ENCODE assay signal across 8 cellular contexts in the genomic region with DNA sequence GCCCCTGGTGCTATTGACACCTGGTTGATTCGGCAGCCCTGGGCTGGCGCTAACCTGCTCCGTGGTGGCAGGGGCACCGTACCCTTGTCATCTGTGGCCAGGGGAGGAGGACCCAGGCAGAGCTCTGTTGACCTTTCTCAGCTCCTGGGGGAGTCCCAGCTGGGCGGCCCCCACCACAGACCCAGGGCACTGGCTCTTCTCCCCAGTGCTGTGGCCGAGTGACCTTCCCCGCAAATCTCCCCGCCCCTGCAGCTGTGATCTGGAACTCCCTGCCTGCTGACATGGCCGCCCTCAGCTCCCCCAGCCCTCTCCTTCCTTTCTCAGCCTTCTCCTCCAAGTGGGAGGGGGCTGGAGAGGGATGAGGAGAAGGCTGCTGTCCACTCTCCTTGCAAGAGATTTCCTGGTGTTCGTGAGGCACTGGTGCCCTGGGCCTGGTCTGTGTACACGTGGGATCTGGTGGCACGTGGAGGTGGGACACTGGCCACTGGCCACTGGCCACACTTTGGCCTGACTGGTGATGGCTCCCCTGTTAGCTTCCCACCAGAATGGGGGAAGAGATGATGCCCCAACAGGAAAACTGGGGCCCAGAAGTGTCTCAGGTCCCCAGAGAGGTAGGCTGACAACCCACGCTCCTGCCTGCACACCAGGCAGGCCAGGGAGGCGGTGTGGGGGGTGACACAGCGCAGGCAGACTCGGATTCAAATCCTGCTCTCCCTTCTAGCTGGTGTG. TPM values are rescaled to one million over a fixed set of nuclear protein-coding genes. Genes with fewer than 3 reads are reported as not detected.
DNase-seq lines count a peak whose midpoint lies in the region; ATAC-seq and TF ChIP-seq lines count a peak whose summit lies in the region.

No MANE protein-coding gene starts in this region.

- H3K9me3 Mint-ChIP-seq in CD4-positive, alpha-beta T cell: no peaks in the 10 kb centered on the region
- no peaks in the 10 kb centered on the region for H3K9me3 Mint-ChIP-seq in natural killer cell treated with Interleukin-12 subunit alpha and Interleukin-12 subunit beta and Interleukin-15 and Interleukin-18, amount 100 ng/mL, for 72 hours

- peaks cover 85% of the 10 kb centered on the region for H3K4me1 Mint-ChIP-seq in CD4-positive, alpha-beta T cell (ENCODE audit: low read depth)
- H3K4me1 Mint-ChIP-seq in natural killer cell treated with Interleukin-12 subunit alpha and Interleukin-12 subunit beta and Interleukin-15 and Interleukin-18, amount 100 ng/mL, for 72 hours (ENCODE audit: low read depth in 2 of 2): peaks cover 72 to 76% of the 10 kb centered on the region in 2 donors

- H3K27me3 Mint-ChIP-seq in CD4-positive, alpha-beta T cell: no peaks in the 10 kb centered on the region
- no peaks in the 10 kb centered on the region for H3K27me3 Mint-ChIP-seq in natural killer cell treated with Interleukin-12 subunit alpha and Interleukin-12 subunit beta and Interleukin-15 and Interleukin-18, amount 100 ng/mL, for 72 hours

- no peaks in the 10 kb centered on the region for H3K27me3 ChIP-seq in CD4-positive, alpha-beta T cell (ENCODE audit: control insufficient read depth, insufficient read depth, low read length)
- H3K27me3 ChIP-seq in NT2/D1 (ENCODE audit: insufficient read depth, insufficient read length): peaks cover 5% of the 10 kb centered on the region
- no peaks in the 10 kb centered on the region for H3K27me3 ChIP-seq in colonic mucosa
- H3K27me3 ChIP-seq in aorta (ENCODE audit: control insufficient read depth in 1 of 2, insufficient read depth in 2 of 2, low read length in 1 of 2): no peaks in the 10 kb centered on the region

- H3K9me3 ChIP-seq in CD4-positive, alpha-beta T cell (ENCODE audit: control insufficient read depth, low read length): no peaks in the 10 kb centered on the region
- H3K9me3 ChIP-seq in NT2/D1 (ENCODE audit: insufficient read depth, low read length) (no peaks in the 10 kb centered on the region), colonic mucosa (no peaks in the 10 kb centered on the region), aorta (ENCODE audit: control insufficient read depth, low read length) (no peaks in the 10 kb centered on the region)

- H3K27ac ChIP-seq in CD4-positive, alpha-beta T cell (ENCODE audit: low read depth, low read length): peak overlapping the region; percentile 99
- H3K27ac ChIP-seq in colonic mucosa (peak overlapping the region; percentile 84), aorta (ENCODE audit: low read depth in 1 of 2, low read length in 2 of 2) (no peak overlapping the region)

- H3K36me3 Mint-ChIP-seq in CD4-positive, alpha-beta T cell (ENCODE audit: low read depth): peaks cover 63% of the 10 kb centered on the region
- peaks cover 5% of the 10 kb centered on the region for H3K36me3 Mint-ChIP-seq in natural killer cell treated with Interleukin-12 subunit alpha and Interleukin-12 subunit beta and Interleukin-15 and Interleukin-18, amount 100 ng/mL, for 72 hours

- H3K27ac Mint-ChIP-seq in CD4-positive, alpha-beta T cell: peak overlapping the region; percentile 100
- H3K27ac Mint-ChIP-seq in natural killer cell treated with Interleukin-12 subunit alpha and Interleukin-12 subunit beta and Interleukin-15 and Interleukin-18, amount 100 ng/mL, for 72 hours: peak overlapping the region; percentile 100

- ATAC-seq in CD4-positive, alpha-beta T cell (ENCODE audit: poor library complexity): no peak
- peak; percentile 24 to 67 for ATAC-seq in natural killer cell treated with Interleukin-12 subunit alpha and Interleukin-12 subunit beta and Interleukin-15 and Interleukin-18, amount 100 ng/mL, for 72 hours
- no peak for ATAC-seq in aorta (ENCODE audit: low FRiP score)

- TF ChIP-seq CTCF in CD4-positive, alpha-beta T cell (IDR thresholded peaks at IDR 0.05): no peak
- no peak for TF ChIP-seq CTCF in colonic mucosa (IDR thresholded peaks at IDR 0.05)

- DNase-seq in CD4-positive, alpha-beta T cell: peak in 1 of 10 experiments; percentile 32
- no peak for DNase-seq in NT2/D1 (ENCODE audit: low read depth, low spot score)
- DNase-seq in colonic mucosa: no peak
- peak; percentile 89 for DNase-seq in natural killer cell treated with Interleukin-12 subunit alpha and Interleukin-12 subunit beta and Interleukin-15 and Interleukin-18, amount 100 ng/mL, for 72 hours (ENCODE audit: low spot score)
- no peak for DNase-seq in aorta
- no peak for DNase-seq in D341Med (ENCODE audit: low spot score)
- no peak for DNase-seq in NCI-H2107 (lab: John Stamatoyannopoulos, UW)
- DNase-seq in HCEC 1CT: no peak

- H3K4me3 Mint-ChIP-seq in CD4-positive, alpha-beta T cell: peak overlapping the region; percentile 87
- H3K4me3 Mint-ChIP-seq in natural killer cell treated with Interleukin-12 subunit alpha and Interleukin-12 subunit beta and Interleukin-15 and Interleukin-18, amount 100 ng/mL, for 72 hours: peak overlapping the region; percentile 90

- 90 to 94% methylated on average over 16 of the region's 16 CpGs for WGBS in aorta, 2 donors

- H3K4me1 ChIP-seq in NT2/D1 (ENCODE audit: insufficient read depth, insufficient read length) (peaks cover 47% of the 10 kb centered on the region), colonic mucosa (peaks cover 13% of the 10 kb centered on the region), aorta (ENCODE audit: control insufficient read depth in 1 of 2, insufficient read depth in 2 of 2, low read length in 2 of 2) (no peaks in the 10 kb centered on the region)

- no peak overlapping the region for H3K4me3 ChIP-seq in NT2/D1 (ENCODE audit: insufficient read length, low read depth)
- no peak overlapping the region for H3K4me3 ChIP-seq in colonic mucosa
- no peak overlapping the region for H3K4me3 ChIP-seq in aorta (ENCODE audit: low read length in 2 of 2)

- H3K9ac ChIP-seq in NT2/D1 (ENCODE audit: insufficient read length, low read depth) (peak overlapping the region; percentile 54), colonic mucosa (ENCODE audit: low read depth in 2 of 2, low read length in 2 of 2) (peak overlapping the region; percentile 42 to 65)

- POLR2A ChIA-PET in CD4-positive, alpha-beta T cell (lab: Charles Lee): interaction anchor here (1.2 to 16.4 kb wide), 7 partner anchors 9 to 167 kb away, joined by 3 to 346 read pairs (median 57); partner anchors contain the start of genes FMNL1, HEXIM1, HEXIM2 and MAP3K14

- intact Hi-C loops in CD4-positive, alpha-beta T cell (cut with DNase I, micrococcal nuclease): loop anchor here (1.0 to 5.0 kb wide), 4 partner anchors 9 to 352 kb away; partner anchors contain the start of genes FMNL1 (in 1 of the 2), MAP3K14 (in 1 of the 2) and SPATA32 (in 1 of the 2)
- intact Hi-C loops in colonic mucosa (cut with DNase I): no loop called here
- intact Hi-C loops in aorta (cut with DNase I): loop anchor here in 1 of 2 donors (5.0 kb wide), 1 partner anchor 37 kb away; no protein-coding TSS in a partner anchor

- H3K36me3 ChIP-seq in NT2/D1 (ENCODE audit: insufficient read depth, insufficient read length, low read length): no peaks in the 10 kb centered on the region
- H3K36me3 ChIP-seq in colonic mucosa: no peaks in the 10 kb centered on the region
- no peaks in the 10 kb centered on the region for H3K36me3 ChIP-seq in aorta (ENCODE audit: control insufficient read depth in 1 of 2, insufficient read depth in 2 of 2, low read length in 1 of 2)

- CTCF ChIA-PET in CD4-positive, alpha-beta T cell (lab: Charles Lee): interaction anchor here (1.0 to 5.4 kb wide), 7 partner anchors 10 to 94 kb away, joined by 3 to 77 read pairs (median 7); partner anchors contain the start of genes ACBD4 and FMNL1

RNA-seq across cellular contexts. Expression of gene FMNL1, which starts 8.2 kb away (rescaled TPM):
- 100 to 1,000 TPM; 378 to 387 TPM for total RNA-seq in CD4-positive, alpha-beta T cell
- total RNA-seq in colonic mucosa (1 to 10 TPM; 6.8 to 8.4 TPM), aorta (10 to 100 TPM; 24.0 to 51.7 TPM)
- 100 to 1,000 TPM; 280 to 380 TPM for total RNA-seq in natural killer cell treated with Interleukin-12 subunit alpha and Interleukin-12 subunit beta and Interleukin-15 and Interleukin-18, amount 100 ng/mL, for 72 hours
- 10 to 100 TPM in 1 of 2 donors, 1 to 10 TPM in 1; 2.2 to 11.9 TPM for polyA plus RNA-seq in aorta

RNA-seq across cellular contexts. Expression of gene SPATA32, which starts 32.0 kb away (rescaled TPM):
- total RNA-seq in CD4-positive, alpha-beta T cell: under 1 TPM; 0.20 to 0.27 TPM
- total RNA-seq in colonic mucosa (not detected), aorta (not detected)
- under 1 TPM; 0.62 to 0.81 TPM for total RNA-seq in natural killer cell treated with Interleukin-12 subunit alpha and Interleukin-12 subunit beta and Interleukin-15 and Interleukin-18, amount 100 ng/mL, for 72 hours
- not detected for polyA plus RNA-seq in aorta

Comparison
In these comparisons a context has a peak if more than half of its experiments do, and no peak if none do; other contexts are left out.
1. ATAC-seq: peak in natural killer cell treated with Interleukin-12 subunit alpha and Interleukin-12 subunit beta and Interleukin-15 and Interleukin-18, amount 100 ng/mL, for 72 hours (2 of 2); none in CD4-positive, alpha-beta T cell (single experiment) and aorta (single experiment).
2. H3K27ac ChIP-seq: peak in CD4-positive, alpha-beta T cell (single experiment) and colonic mucosa (single experiment); none in aorta (0 of 2).
3. RNA of gene FMNL1, which starts 8.2 kb away (total RNA-seq): 378 to 387 TPM in CD4-positive, alpha-beta T cell and 280 to 380 TPM in natural killer cell treated with Interleukin-12 subunit alpha and Interleukin-12 subunit beta and Interleukin-15 and Interleukin-18, amount 100 ng/mL, for 72 hours; 24.0 to 51.7 TPM in aorta and 6.8 to 8.4 TPM in colonic mucosa; every median in the first group is over 4 times any median in the second.